Comparison of ENCODE assay signal across 10 cellular contexts in the genomic region with DNA sequence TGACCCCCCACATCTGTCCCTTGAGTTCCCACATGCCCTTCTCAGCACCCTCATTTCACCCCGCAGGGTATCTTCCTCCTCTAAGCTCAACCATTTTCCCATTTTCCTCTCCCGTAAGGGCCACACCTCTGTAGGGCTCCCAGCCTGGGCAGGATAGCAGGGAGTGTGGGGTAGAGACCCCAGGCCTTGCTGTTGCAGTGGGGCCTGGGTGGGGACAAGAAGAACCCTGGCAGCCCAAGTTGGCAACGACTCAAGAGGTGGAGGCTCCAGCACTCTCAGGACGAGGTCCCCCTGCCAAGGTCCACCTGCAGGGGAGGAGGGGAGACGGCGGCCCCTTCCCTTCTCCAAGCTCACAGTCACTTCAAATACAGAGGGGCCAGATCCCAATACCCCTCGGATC. TPM values are rescaled to one million over a fixed set of nuclear protein-coding genes. Genes with fewer than 3 reads are reported as not detected.
DNase-seq lines count a peak whose midpoint lies in the region; ATAC-seq and TF ChIP-seq lines count a peak whose summit lies in the region.
"Had no signal": no experiment of that assay in that cellular context is flagged by ENCODE, and none has a peak within 500 bp of the region (broad histone marks: within the 10 kb centered on the region; RNA-seq: fewer than 3 reads in every experiment).

No MANE protein-coding gene starts in this region.

- ATAC-seq in PC-3 (no peak), HG02973 (IDR thresholded peaks at IDR 0.05; ENCODE audit: unreplicated experiment) (no peak), GM21367 (IDR thresholded peaks at IDR 0.05; ENCODE audit: unreplicated experiment) (no peak)

- peak overlapping the region; percentile 85 for H2AFZ ChIP-seq in PC-3 (ENCODE audit: low read length)

- peak overlapping the region; percentile 46 for H3K9ac ChIP-seq in PC-3 (ENCODE audit: low read length)

- intact Hi-C loops in PC-3 (cut with micrococcal nuclease): loop anchor here (5.0 kb wide), 1 partner anchor 55 kb away; no protein-coding TSS in a partner anchor
- intact Hi-C loops in ovary (cut with DNase I): loop anchor here in 3 of 4 donors (2.0 to 10.0 kb wide), 3 partner anchors 71 to 177 kb away; a partner anchor contains a TSS

- H3K9me2 ChIP-seq in PC-3 (replicated peaks; ENCODE audit: low read length): no peaks in the 10 kb centered on the region

- H3K4me3 ChIP-seq in BJ (ENCODE audit: low read depth, low read length) (peak overlapping the region; percentile 51), PC-3 (ENCODE audit: low read length) (peak overlapping the region; percentile 76), epithelial cell of proximal tubule (ENCODE audit: low read depth, low read length) (peak overlapping the region; percentile 63), ovary (peak overlapping the region; percentile 59)

- H3F3A ChIP-seq in PC-3 (ENCODE audit: low read length, unreplicated experiment): no peaks in the 10 kb centered on the region

- CTCF ChIA-PET in BJ (lab: Yijun Ruan, JAX) (interaction anchor here (1.0 to 18.7 kb wide), 13 partner anchors 9 to 120 kb away, joined by 3 to 515 read pairs (median 13); a partner anchor contains a TSS), PC-3 (lab: Charles Lee) (interaction anchor here (0.7 to 1.9 kb wide), 2 partner anchors 71 to 72 kb away, joined by 3 to 16 read pairs; a partner anchor contains a TSS)

- TF ChIP-seq POLR2A in ovary (IDR thresholded peaks at IDR 0.05): no peak

- POLR2A ChIA-PET in BJ (lab: Charles Lee) (interaction anchor here (0.6 to 11.4 kb wide), 3 partner anchors 32 to 70 kb away, joined by 3 to 286 read pairs (median 6); a partner anchor contains a TSS), PC-3 (lab: Charles Lee; ENCODE audit: unreplicated experiment) (no interaction called here)

- no peak for TF ChIP-seq CTCF in BJ (IDR thresholded peaks at IDR 0.05; ENCODE audit: insufficient read depth, low read depth, low read length)
- no peak for TF ChIP-seq CTCF in PC-3 (conservative IDR thresholded peaks at IDR 0.05; ENCODE audit: low read depth, low read length)
- no peak for TF ChIP-seq CTCF in epithelial cell of proximal tubule (conservative IDR thresholded peaks at IDR 0.05; ENCODE audit: low read depth, low read length)
- TF ChIP-seq CTCF in ovary (IDR thresholded peaks at IDR 0.05): no peak

- BruUV-seq in PC-3 (replicated peaks; lab: Mats Ljungman, UMichigan): TSS peak; percentile 10

- peaks cover 39% of the 10 kb centered on the region for H3K4me1 ChIP-seq in PC-3 (ENCODE audit: insufficient read depth, low read length)
- H3K4me1 ChIP-seq in ovary (ENCODE audit: insufficient read depth): peaks cover 25% of the 10 kb centered on the region

- WGBS in ovary, 3 donors: 34 to 37% (median 35%) methylated on average over 7 of the region's 7 CpGs

- no peaks in the 10 kb centered on the region for H4K20me1 ChIP-seq in PC-3 (ENCODE audit: low read length)

- H3K79me2 ChIP-seq in PC-3 (ENCODE audit: low read length): peaks cover 8% of the 10 kb centered on the region; the same call in 1 of the 2 replicates

- no peak for TF ChIP-seq EP300 in ovary (IDR thresholded peaks at IDR 0.05)

- H3K27ac ChIP-seq in PC-3 (ENCODE audit: low read length): no peak overlapping the region
- H3K27ac ChIP-seq in ovary: peak overlapping the region; percentile 74 to 92

- H3K9me3 ChIP-seq in PC-3 (ENCODE audit: low read length): no peaks in the 10 kb centered on the region
- H3K9me3 ChIP-seq in ovary: no peaks in the 10 kb centered on the region

- H3K4me2 ChIP-seq in PC-3 (ENCODE audit: low read length): peak overlapping the region; percentile 87

- DNase-seq in BJ (ENCODE audit: low read depth) (no peak), PC-3 (no peak), epithelial cell of proximal tubule (ENCODE audit: low read depth) (no peak), ovary (peak in 4 of 5 donors; percentile 48 to 64 (median 56)), glomerular visceral epithelial cell (ENCODE audit: extremely low spot score) (no peak), GDM1 (lab: John Stamatoyannopoulos, UW) (no peak)
- DNase-seq: stimulated activated naive CD4-positive, alpha-beta T cell had no signal

- no peaks in the 10 kb centered on the region for H3K36me3 ChIP-seq in BJ (ENCODE audit: control insufficient read depth, insufficient read depth, low read length)
- H3K36me3 ChIP-seq in PC-3 (ENCODE audit: low read depth, low read length): no peaks in the 10 kb centered on the region
- H3K36me3 ChIP-seq in ovary: no peaks in the 10 kb centered on the region

- H3K27me3 ChIP-seq in BJ (ENCODE audit: control insufficient read depth, insufficient read depth, low read length) (no peaks in the 10 kb centered on the region), PC-3 (ENCODE audit: low read length) (no peaks in the 10 kb centered on the region), ovary (no peaks in the 10 kb centered on the region)

RNA-seq across cellular contexts. Expression of a gene that starts 2.0 kb away (rescaled TPM):
- 0.58 and 0.67 TPM in 2 replicates for polyA plus RNA-seq in BJ (2011; rRNA removed)
- polyA minus RNA-seq in BJ (2011; rRNA and poly(A)+ RNA removed): 0.10 and 0.33 TPM in 2 replicates
- total RNA-seq in PC-3 (2014; rRNA removed): 5.6 and 6.9 TPM in 2 replicates
- 2.7 and 13.2 TPM in 2 replicates for total RNA-seq in epithelial cell of proximal tubule
- 1 to 10 TPM in 6 of 7 donors, under 1 TPM in 1; 0.34 to 3.5 (median 1.6) TPM for total RNA-seq in ovary
- 1 to 10 TPM in 1 of 2 donors, under 1 TPM in 1; 0.32 to 2.5 TPM for polyA plus RNA-seq in ovary
- total RNA-seq: mononuclear cell had no signal

Comparison
In these comparisons a context has a peak if more than half of its experiments do, and no peak if none do; other contexts are left out.
1. DNase-seq: peak in ovary (4 of 5); none in BJ (single experiment), PC-3 (single experiment), epithelial cell of proximal tubule (single experiment), glomerular visceral epithelial cell (single experiment) and GDM1 (single experiment).
2. Peak in every context shown above with its lines, with median percentiles within 50 percentile points of each other: H3K4me3 ChIP-seq.